25 cellular contexts compared by ENCODE assay signal in genomic region chr7:46755120-46756034, GRCh38.
A peak's percentile ranks its signal among the peaks of the same experiment; 100 is the strongest.
DNase-seq lines count a peak whose midpoint lies in the region; ATAC-seq and TF ChIP-seq lines count a peak whose summit lies in the region.
"Had no signal": no experiment of that assay in that cellular context is flagged by ENCODE, and none has a peak within 500 bp of the region (broad histone marks: within the 10 kb centered on the region; RNA-seq: fewer than 3 reads in every experiment).

No MANE protein-coding gene starts in this region.

- no peak overlapping the region for H3K4me3 ChIP-seq in uterus
- H3K4me3 ChIP-seq: GM23338, K562, lower lobe of right lung, SK-N-MC had no signal

- H3K36me3 ChIP-seq in uterus = no peaks in the 10 kb centered on the region
- H3K36me3 ChIP-seq: lower lobe of right lung had no signal

- intact Hi-C loops in uterus (cut with DNase I; ENCODE audit: low total_unique reads) = no loop called here

- H3K4me1 Mint-ChIP-seq in stimulated activated effector memory CD8-positive, alpha-beta T cell treated with anti-CD3 and anti-CD28 coated beads, Interleukin-12 subunit alpha, Interleukin-12 subunit beta, amount 100 ng/mL, for 72 hours = no peaks in the 10 kb centered on the region
- H3K4me1 Mint-ChIP-seq: activated CD4-positive, alpha-beta T cell treated with anti-CD3 and anti-CD28 coated beads for 36 hours; activated naive CD8-positive, alpha-beta T cell treated with anti-CD3 and anti-CD28 coated beads, Interleukin-2, amount 50 U/mL, for 24 hours; CD4-positive, alpha-beta memory T cell had no signal

- H3K27me3 ChIP-seq in uterus = no peaks in the 10 kb centered on the region

- peak; percentile 62 for DNase-seq in ELR (ENCODE audit: low read depth)
- no peak for DNase-seq in epithelial cell of prostate (ENCODE audit: low read depth, low spot score)
- DNase-seq in uterus = no peak
- DNase-seq in stimulated activated effector memory CD8-positive, alpha-beta T cell treated with anti-CD3 and anti-CD28 coated beads, Interleukin-12 subunit alpha, Interleukin-12 subunit beta, amount 100 ng/mL, for 72 hours (ENCODE audit: low spot score in 2 of 2) = no peak
- no peak for DNase-seq in DMS79 treated with DMSO at 0.1 percent for 48 hours (lab: John Stamatoyannopoulos, UW)
- no peak for DNase-seq in RWPE1 (ENCODE audit: low spot score)
- DNase-seq: activated CD4-positive, alpha-beta T cell treated with anti-CD3 and anti-CD28 coated beads for 36 hours; activated CD8-positive, alpha-beta memory T cell treated with anti-CD3 and anti-CD28 coated beads for 24 hours; activated gamma-delta T cell treated with Interleukin-2 at 50 U/mL for 16 hours; activated naive CD8-positive, alpha-beta T cell treated with anti-CD3 and anti-CD28 coated beads, Interleukin-2, amount 50 U/mL, for 24 hours; CD4-positive, alpha-beta memory T cell; erythroblast; lower lobe of right lung; MM.1S; NCI-H1417 treated with DMSO at 0.1 percent for 48 hours; NCI-H2081; NCI-H748 treated with DMSO at 0.1 percent for 48 hours; stimulated activated CD4-positive, alpha-beta T cell treated with anti-CD3 and anti-CD28 coated beads, Interleukin-2, amount 100 ng/mL, for 24 hours had no signal

- H3K4me1 ChIP-seq in uterus = no peaks in the 10 kb centered on the region
- H3K4me1 ChIP-seq: parathyroid adenoma had no signal

- no peak for TF ChIP-seq POLR2A in uterus (IDR thresholded peaks at IDR 0.05)

- no peaks in the 10 kb centered on the region for H3K9me3 ChIP-seq in uterus
- H3K9me3 ChIP-seq: lower lobe of right lung had no signal

- CTCF ChIA-PET in RWPE1 (lab: Yijun Ruan, JAX) = no interaction called here

- H3K4me3 Mint-ChIP-seq in stimulated activated effector memory CD8-positive, alpha-beta T cell treated with anti-CD3 and anti-CD28 coated beads, Interleukin-12 subunit alpha, Interleukin-12 subunit beta, amount 100 ng/mL, for 72 hours = no peak overlapping the region
- H3K4me3 Mint-ChIP-seq: activated CD4-positive, alpha-beta T cell treated with anti-CD3 and anti-CD28 coated beads for 36 hours; activated naive CD8-positive, alpha-beta T cell treated with anti-CD3 and anti-CD28 coated beads, Interleukin-2, amount 50 U/mL, for 24 hours; brain; CD4-positive, alpha-beta memory T cell; GM23338 had no signal

- POLR2A ChIA-PET in RWPE1 (lab: Yijun Ruan, JAX; ENCODE audit: low non-redundant PET) = no interaction called here

- ATAC-seq in SK-N-SH treated with all-trans-retinoic acid at 6 μM for 48 hours = no peak
- no peak for ATAC-seq in stimulated activated effector memory CD8-positive, alpha-beta T cell treated with anti-CD3 and anti-CD28 coated beads, Interleukin-12 subunit alpha, Interleukin-12 subunit beta, amount 100 ng/mL, for 72 hours
- ATAC-seq: activated CD4-positive, alpha-beta T cell treated with anti-CD3 and anti-CD28 coated beads for 36 hours; activated naive CD8-positive, alpha-beta T cell treated with anti-CD3 and anti-CD28 coated beads, Interleukin-2, amount 50 U/mL, for 24 hours; GM23338; K562; lower lobe of right lung had no signal

- no peak overlapping the region for H3K27ac Mint-ChIP-seq in stimulated activated effector memory CD8-positive, alpha-beta T cell treated with anti-CD3 and anti-CD28 coated beads, Interleukin-12 subunit alpha, Interleukin-12 subunit beta, amount 100 ng/mL, for 72 hours
- H3K27ac Mint-ChIP-seq: activated CD4-positive, alpha-beta T cell treated with anti-CD3 and anti-CD28 coated beads for 36 hours; activated naive CD8-positive, alpha-beta T cell treated with anti-CD3 and anti-CD28 coated beads, Interleukin-2, amount 50 U/mL, for 24 hours; brain; CD4-positive, alpha-beta memory T cell; GM23338 had no signal

- H3K9me3 Mint-ChIP-seq in stimulated activated effector memory CD8-positive, alpha-beta T cell treated with anti-CD3 and anti-CD28 coated beads, Interleukin-12 subunit alpha, Interleukin-12 subunit beta, amount 100 ng/mL, for 72 hours = peaks cover 13% of the 10 kb centered on the region
- H3K9me3 Mint-ChIP-seq: activated naive CD8-positive, alpha-beta T cell treated with anti-CD3 and anti-CD28 coated beads, Interleukin-2, amount 50 U/mL, for 24 hours; GM23338; type B pancreatic cell had no signal

- H3K36me3 Mint-ChIP-seq in stimulated activated effector memory CD8-positive, alpha-beta T cell treated with anti-CD3 and anti-CD28 coated beads, Interleukin-12 subunit alpha, Interleukin-12 subunit beta, amount 100 ng/mL, for 72 hours = no peaks in the 10 kb centered on the region
- H3K36me3 Mint-ChIP-seq: brain; CD4-positive, alpha-beta memory T cell; type B pancreatic cell had no signal

- TF ChIP-seq CTCF in uterus (IDR thresholded peaks at IDR 0.05) (no peak), RWPE1 (conservative IDR thresholded peaks at IDR 0.05; ENCODE audit: low read depth) (no peak)

- peak overlapping the region; percentile 33 for H3K27ac ChIP-seq in epithelial cell of prostate
- peak overlapping the region; percentile 61 to 71 for H3K27ac ChIP-seq in uterus
- no peak overlapping the region for H3K27ac ChIP-seq in RWPE1
- H3K27ac ChIP-seq: lower lobe of right lung, parathyroid adenoma, SK-N-MC had no signal

TF ChIP-seq in SK-N-SH treated with all-trans-retinoic acid at 6 μM for 48 hours, 23 proteins besides CTCF, POLR2A, EP300 and RAD21 (continues in another document):
- TF ChIP-seq SNAI2 (CRISPR knock-in tag; IDR thresholded peaks at IDR 0.05) = 0 out of 2 replicates have a peak, but pooled peaks have one; percentile 65
- TF ChIP-seq ZFP3 (CRISPR knock-in tag; IDR thresholded peaks at IDR 0.05) = no peak
- no peak for TF ChIP-seq ZC3H10 (CRISPR knock-in tag; IDR thresholded peaks at IDR 0.05)
- no peak for TF ChIP-seq ZNF70 (CRISPR knock-in tag; IDR thresholded peaks at IDR 0.05)
- TF ChIP-seq BACH2 (CRISPR knock-in tag; IDR thresholded peaks at IDR 0.05; ENCODE audit: borderline replicate concordance) = no peak
- TF ChIP-seq, protein P1, sequence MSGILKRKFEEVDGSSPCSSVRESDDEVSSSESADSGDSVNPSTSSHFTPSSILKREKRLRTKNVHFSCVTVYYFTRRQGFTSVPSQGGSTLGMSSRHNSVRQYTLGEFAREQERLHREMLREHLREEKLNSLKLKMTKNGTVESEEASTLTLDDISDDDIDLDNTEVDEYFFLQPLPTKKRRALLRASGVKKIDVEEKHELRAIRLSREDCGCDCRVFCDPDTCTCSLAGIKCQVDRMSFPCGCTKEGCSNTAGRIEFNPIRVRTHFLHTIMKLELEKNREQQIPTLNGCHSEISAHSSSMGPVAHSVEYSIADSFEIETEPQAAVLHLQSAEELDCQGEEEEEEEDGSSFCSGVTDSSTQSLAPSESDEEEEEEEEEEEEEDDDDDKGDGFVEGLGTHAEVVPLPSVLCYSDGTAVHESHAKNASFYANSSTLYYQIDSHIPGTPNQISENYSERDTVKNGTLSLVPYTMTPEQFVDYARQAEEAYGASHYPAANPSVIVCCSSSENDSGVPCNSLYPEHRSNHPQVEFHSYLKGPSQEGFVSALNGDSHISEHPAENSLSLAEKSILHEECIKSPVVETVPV (CRISPR knock-in tag; IDR thresholded peaks at IDR 0.05) = no peak
- TF ChIP-seq POU6F1 (CRISPR knock-in tag; IDR thresholded peaks at IDR 0.05; ENCODE audit: borderline replicate concordance, low read depth) = no peak
- no peak for TF ChIP-seq ISL1 (CRISPR knock-in tag; IDR thresholded peaks at IDR 0.05)
- TF ChIP-seq ARNTL (CRISPR knock-in tag; IDR thresholded peaks at IDR 0.05; ENCODE audit: borderline replicate concordance, low read depth) = no peak
- no peak for TF ChIP-seq GLIS3 (CRISPR knock-in tag; IDR thresholded peaks at IDR 0.05)
- no peak for TF ChIP-seq ESRRG (CRISPR knock-in tag; IDR thresholded peaks at IDR 0.05)
- no peak for TF ChIP-seq RARB (CRISPR knock-in tag; IDR thresholded peaks at IDR 0.05)
- TF ChIP-seq ZNF8 (CRISPR knock-in tag; IDR thresholded peaks at IDR 0.05) = no peak
- peak; percentile 89 for TF ChIP-seq TCF4 (CRISPR knock-in tag; IDR thresholded peaks at IDR 0.05; ENCODE audit: borderline replicate concordance)
- peak; percentile 28; the same call in 1 of the 2 replicates for TF ChIP-seq TSHZ2 (CRISPR knock-in tag; IDR thresholded peaks at IDR 0.05)
- TF ChIP-seq OSR1 (CRISPR knock-in tag; IDR thresholded peaks at IDR 0.05) = no peak
- TF ChIP-seq ZNF565 (CRISPR knock-in tag; conservative IDR thresholded peaks at IDR 0.05; ENCODE audit: low read depth) = no peak
